ENCODE assay signal across 8 cellular contexts in the genomic region with DNA sequence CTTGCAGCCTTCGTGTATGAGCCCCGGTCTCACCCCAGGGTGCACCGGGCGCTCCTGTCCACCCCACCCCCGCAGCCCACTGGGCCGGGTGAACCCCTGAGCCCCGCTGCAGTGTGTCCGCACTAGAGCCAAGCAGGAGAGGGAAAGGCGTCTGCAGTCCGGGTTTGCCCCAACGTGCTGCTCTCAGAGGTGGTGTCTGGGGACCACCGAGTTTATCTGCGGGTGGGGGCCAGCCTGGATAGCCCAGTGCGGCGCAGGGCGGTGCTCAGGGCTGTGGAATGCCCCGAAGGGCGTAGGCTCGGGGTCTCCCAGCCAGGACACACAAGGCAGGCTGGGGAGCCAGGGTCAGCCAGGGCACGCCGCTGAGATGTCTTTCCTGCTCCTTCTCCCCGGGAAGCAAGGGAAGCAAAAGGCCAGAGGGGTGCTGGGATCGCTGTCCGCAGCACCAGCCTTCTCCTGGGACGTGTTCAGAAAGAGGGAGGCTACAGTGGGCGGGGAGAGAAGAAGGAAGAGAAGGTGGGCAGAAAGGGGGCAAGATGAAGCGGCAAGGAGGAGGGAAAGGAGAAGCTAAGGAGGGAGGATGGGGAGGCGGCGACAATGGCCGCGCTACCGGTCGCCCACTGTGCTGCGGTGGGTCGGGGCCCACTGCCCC. TPM values are rescaled to one million over a fixed set of nuclear protein-coding genes. Genes with fewer than 3 reads are reported as not detected.
DNase-seq lines count a peak whose midpoint lies in the region; ATAC-seq and TF ChIP-seq lines count a peak whose summit lies in the region.

No MANE protein-coding gene starts in this region.

- peak overlapping the region; percentile 85 for H3K4me3 Mint-ChIP-seq in activated CD4-positive, alpha-beta T cell treated with anti-CD3 and anti-CD28 coated beads, Interleukin-2, amount 10 ng/mL, durations not matched to agents 24 days and 14 days
- H3K4me3 Mint-ChIP-seq in stimulated activated naive B cell treated with anti-CD40 and anti-IgM and Interleukin-4, amounts not matched to agents 10 μg/mL and 1 μg/mL and 100 μg/mL, for 72 hours: peak overlapping the region; percentile 85 to 89

- intact Hi-C loops in activated CD4-positive, alpha-beta T cell treated with anti-CD3 and anti-CD28 coated beads, Interleukin-2, amount 10 ng/mL, durations not matched to agents 24 days and 14 days (cut with micrococcal nuclease): loop anchor here (1.0 kb wide), 2 partner anchors 15 to 28 kb away; no protein-coding TSS in a partner anchor
- intact Hi-C loops in ascending aorta (cut with DNase I): loop anchor here (1.0 to 5.0 kb wide), 3 partner anchors 15 to 205 kb away; a partner anchor contains a TSS

- TF ChIP-seq CTCF in ascending aorta (IDR thresholded peaks at IDR 0.05): no peak

- peaks cover 25% of the 10 kb centered on the region for H3K27me3 Mint-ChIP-seq in activated CD4-positive, alpha-beta T cell treated with anti-CD3 and anti-CD28 coated beads, Interleukin-2, amount 10 ng/mL, durations not matched to agents 24 days and 14 days
- peaks cover 21 to 41% of the 10 kb centered on the region in 2 donors for H3K27me3 Mint-ChIP-seq in stimulated activated naive B cell treated with anti-CD40 and anti-IgM and Interleukin-4, amounts not matched to agents 10 μg/mL and 1 μg/mL and 100 μg/mL, for 72 hours

- no peaks in the 10 kb centered on the region for H3K9me3 ChIP-seq in ascending aorta

- H3K4me1 Mint-ChIP-seq in activated CD4-positive, alpha-beta T cell treated with anti-CD3 and anti-CD28 coated beads, Interleukin-2, amount 10 ng/mL, durations not matched to agents 24 days and 14 days: peaks cover 9% of the 10 kb centered on the region
- peaks cover 8 to 20% of the 10 kb centered on the region in 2 donors for H3K4me1 Mint-ChIP-seq in stimulated activated naive B cell treated with anti-CD40 and anti-IgM and Interleukin-4, amounts not matched to agents 10 μg/mL and 1 μg/mL and 100 μg/mL, for 72 hours

- peak overlapping the region; percentile 62 to 65 for H3K27ac ChIP-seq in ascending aorta

- no peaks in the 10 kb centered on the region for H3K27me3 ChIP-seq in ascending aorta

- peak overlapping the region; percentile 81 for H3K27ac Mint-ChIP-seq in activated CD4-positive, alpha-beta T cell treated with anti-CD3 and anti-CD28 coated beads, Interleukin-2, amount 10 ng/mL, durations not matched to agents 24 days and 14 days
- peak overlapping the region; percentile 91 for H3K27ac Mint-ChIP-seq in stimulated activated naive B cell treated with anti-CD40 and anti-IgM and Interleukin-4, amounts not matched to agents 10 μg/mL and 1 μg/mL and 100 μg/mL, for 72 hours

- peaks cover 16 to 22% of the 10 kb centered on the region in 2 donors for H3K4me1 ChIP-seq in ascending aorta

- peak overlapping the region; percentile 73 to 75 for H3K4me3 ChIP-seq in ascending aorta

- H3K36me3 Mint-ChIP-seq in activated CD4-positive, alpha-beta T cell treated with anti-CD3 and anti-CD28 coated beads, Interleukin-2, amount 10 ng/mL, durations not matched to agents 24 days and 14 days (ENCODE audit: low read depth): no peaks in the 10 kb centered on the region
- H3K36me3 Mint-ChIP-seq in stimulated activated naive B cell treated with anti-CD40 and anti-IgM and Interleukin-4, amounts not matched to agents 10 μg/mL and 1 μg/mL and 100 μg/mL, for 72 hours: no peaks in the 10 kb centered on the region

- ATAC-seq in stimulated activated naive B cell treated with anti-CD40 and anti-IgM and Interleukin-4, amounts not matched to agents 10 μg/mL and 1 μg/mL and 100 μg/mL, for 72 hours (replicated peaks): peak in 1 of 2 donors; percentile 20
- ATAC-seq in HG03159 (IDR thresholded peaks at IDR 0.05; ENCODE audit: unreplicated experiment) (no peak), HG02798 (IDR thresholded peaks at IDR 0.05; ENCODE audit: poor library complexity, unreplicated experiment) (no peak), HG03354 (IDR thresholded peaks at IDR 0.05; ENCODE audit: poor library complexity, severe bottlenecking, unreplicated experiment) (no peak)

- no peaks in the 10 kb centered on the region for H3K36me3 ChIP-seq in ascending aorta

- DNase-seq in activated CD4-positive, alpha-beta T cell treated with anti-CD3 and anti-CD28 coated beads, Interleukin-2, amount 10 ng/mL, durations not matched to agents 24 days and 14 days: no peak
- no peak for DNase-seq in activated CD4-positive, alpha-beta T cell treated with anti-CD3 and anti-CD28 coated beads for 1 hour
- DNase-seq in ascending aorta (ENCODE audit: low spot score in 2 of 2) (no peak), iPS-NIHi11 (ENCODE audit: low spot score) (peak; percentile 58)
- DNase-seq in stimulated activated naive B cell treated with anti-CD40 and anti-IgM and Interleukin-4, amounts not matched to agents 10 μg/mL and 1 μg/mL and 100 μg/mL, for 72 hours: no peak

- H3K9me3 Mint-ChIP-seq in activated CD4-positive, alpha-beta T cell treated with anti-CD3 and anti-CD28 coated beads, Interleukin-2, amount 10 ng/mL, durations not matched to agents 24 days and 14 days: no peaks in the 10 kb centered on the region
- no peaks in the 10 kb centered on the region for H3K9me3 Mint-ChIP-seq in stimulated activated naive B cell treated with anti-CD40 and anti-IgM and Interleukin-4, amounts not matched to agents 10 μg/mL and 1 μg/mL and 100 μg/mL, for 72 hours

RNA-seq across cellular contexts. Expression of a gene that starts 56.6 kb away (rescaled TPM):
- total RNA-seq in activated CD4-positive, alpha-beta T cell treated with anti-CD3 and anti-CD28 coated beads, Interleukin-2, amount 10 ng/mL, durations not matched to agents 24 days and 14 days: not detected in 2 replicates
- not detected for total RNA-seq in ascending aorta
